ENCODE assay signal across 21 cellular contexts in genomic region chr10:17780727-17781126, GRCh38. TPM values are rescaled to one million over a fixed set of nuclear protein-coding genes. Genes with fewer than 3 reads are reported as not detected.
"Had no signal": no experiment of that assay in that cellular context is flagged by ENCODE, and none has a peak within 500 bp of the region (broad histone marks: within the 10 kb centered on the region; RNA-seq: fewer than 3 reads in every experiment).

No MANE protein-coding gene starts in this region.

- H3K4me3 ChIP-seq: coronary artery, dorsolateral prefrontal cortex, heart left ventricle, mucosa of descending colon, ovary, right atrium auricular region, sigmoid colon, skin epidermis, stomach, thoracic aorta, transverse colon had no signal

- H3K4me3 Mint-ChIP-seq: naive thymus-derived CD8-positive, alpha-beta T cell had no signal

- DNase-seq: dorsolateral prefrontal cortex; effector CD8-positive, alpha-beta T cell; heart left ventricle; hippocampal formation; kidney glomerular epithelial cell; mucosa of descending colon; naive thymus-derived CD8-positive, alpha-beta T cell; nucleus accumbens; ovary; sigmoid colon; stimulated activated CD4-positive, alpha-beta T cell treated with anti-CD3 and anti-CD28 coated beads, Interleukin-2, amount 100 ng/mL, for 24 hours; stimulated activated CD4-positive, alpha-beta T cell treated with anti-CD3 and anti-CD28 coated beads, Interleukin-4, amount 100 ng/mL, for 4 hours; stimulated activated naive CD4-positive, alpha-beta T cell; stomach; substantia nigra; transverse colon had no signal

- H3K27ac ChIP-seq: coronary artery, dorsolateral prefrontal cortex, heart left ventricle, ovary, right atrium auricular region, sigmoid colon, skin epidermis, stomach, thoracic aorta, transverse colon had no signal

- H3K27ac Mint-ChIP-seq: naive thymus-derived CD8-positive, alpha-beta T cell had no signal

- H3K27me3 ChIP-seq: dorsolateral prefrontal cortex, heart left ventricle, ovary, right atrium auricular region, sigmoid colon, stomach, transverse colon had no signal

- ATAC-seq: heart left ventricle; mucosa of descending colon; naive thymus-derived CD8-positive, alpha-beta T cell had no signal

- H3K36me3 ChIP-seq: heart left ventricle, ovary, right atrium auricular region, sigmoid colon, stomach, thoracic aorta, transverse colon had no signal

- H3K9me3 Mint-ChIP-seq: naive thymus-derived CD8-positive, alpha-beta T cell had no signal

- H3K9me3 ChIP-seq: heart left ventricle, mucosa of descending colon, ovary, right atrium auricular region, sigmoid colon, stomach, thoracic aorta, transverse colon had no signal

RNA-seq across cellular contexts. Expression of gene MRC1, which starts 28.4 kb away (rescaled TPM):
- total RNA-seq: fibroblast of lung had no signal
